8 cellular contexts compared by ENCODE assay signal in genomic region chr11:75667268-75667830, GRCh38. TPM values are rescaled to one million over a fixed set of nuclear protein-coding genes. Genes with fewer than 3 reads are reported as not detected.
DNase-seq lines count a peak whose midpoint lies in the region; ATAC-seq and TF ChIP-seq lines count a peak whose summit lies in the region.

No MANE protein-coding gene starts in this region.

- no peak overlapping the region for H4K8ac ChIP-seq in mesenchymal stem cell (ENCODE audit: low read length)

- no peaks in the 10 kb centered on the region for H3K36me3 ChIP-seq in RWPE2 (ENCODE audit: low read depth)
- H3K36me3 ChIP-seq in effector memory CD4-positive, alpha-beta T cell (ENCODE audit: control insufficient read depth, insufficient read depth, low read length), result no peaks in the 10 kb centered on the region
- H3K36me3 ChIP-seq in mesenchymal stem cell (ENCODE audit: control insufficient read depth in 1 of 2, insufficient read depth in 2 of 2, low read depth in 1 of 2, low read length in 2 of 2), result no peaks in the 10 kb centered on the region
- no peaks in the 10 kb centered on the region for H3K36me3 ChIP-seq in transverse colon

- TF ChIP-seq POLR2A in transverse colon (IDR thresholded peaks at IDR 0.05), result no peak

- intact Hi-C loops in transverse colon (cut with DNase I; ENCODE audit: low total_unique reads), result no loop called here

- H2BK120ac ChIP-seq in mesenchymal stem cell (ENCODE audit: low read depth, low read length), result no peak overlapping the region

- no peak for TF ChIP-seq EP300 in transverse colon (IDR thresholded peaks at IDR 0.05; ENCODE audit: low read depth)

- H3K27ac ChIP-seq in RWPE2 (ENCODE audit: poor library complexity, severe bottlenecking) (no peak overlapping the region), mesenchymal stem cell (ENCODE audit: low read length, poor library complexity, severe bottlenecking) (no peak overlapping the region), transverse colon (peak overlapping the region; percentile 46 to 72 (median 68))
- H3K27ac ChIP-seq in effector memory CD4-positive, alpha-beta T cell (ENCODE audit: insufficient read depth, low read length, poor library complexity, severe bottlenecking), result no peak overlapping the region

- ATAC-seq in RWPE2 (ENCODE audit: low read depth) (peak; percentile 53), HG03039 (IDR thresholded peaks at IDR 0.05; ENCODE audit: unreplicated experiment) (no peak)

- no peak overlapping the region for H3K4ac ChIP-seq in mesenchymal stem cell (ENCODE audit: low read depth in 1 of 2, low read length in 2 of 2)

- H2BK5ac ChIP-seq in mesenchymal stem cell (ENCODE audit: low read depth, low read length, poor library complexity, severe bottlenecking), result no peak overlapping the region

- H2BK15ac ChIP-seq in mesenchymal stem cell (ENCODE audit: low read depth, poor library complexity, severe bottlenecking), result no peak overlapping the region

- H2BK12ac ChIP-seq in mesenchymal stem cell (ENCODE audit: low read length in 2 of 2), result no peak overlapping the region

- TF ChIP-seq CTCF in GM12864 (IDR thresholded peaks at IDR 0.05; ENCODE audit: low read depth, low read length, missing control alignments), result no peak
- peak; percentile 22 for TF ChIP-seq CTCF in RWPE2 (IDR thresholded peaks at IDR 0.05; ENCODE audit: poor library complexity, severe bottlenecking)
- TF ChIP-seq CTCF in transverse colon (IDR thresholded peaks at IDR 0.05), result no peak

- H3K23ac ChIP-seq in mesenchymal stem cell (ENCODE audit: low read length in 2 of 2), result no peak overlapping the region

- H2AK5ac ChIP-seq in mesenchymal stem cell (ENCODE audit: low read length, severe bottlenecking), result no peak overlapping the region

- in situ Hi-C loops in transverse colon (cut with MboI; ENCODE audit: low pct_ligation_motif_present in 1 of 4, low pct_unique_long_range_greater_than_20kb in 1 of 4, low sequenced_read_pairs in 3 of 4), result no loop called here

- H4K91ac ChIP-seq in mesenchymal stem cell (ENCODE audit: low read length), result no peak overlapping the region

- no peaks in the 10 kb centered on the region for H3K79me1 ChIP-seq in mesenchymal stem cell (replicated peaks; ENCODE audit: low read length, poor library complexity, severe bottlenecking)

- DNase-seq in 8988T (peak; percentile 43), GM12864 (ENCODE audit: low read depth) (no peak), RWPE2 (ENCODE audit: low spot score) (no peak), mesenchymal stem cell (no peak), transverse colon (peak; percentile 9), NCI-H226 (no peak)
- no peak for DNase-seq in effector memory CD4-positive, alpha-beta T cell

- 2% methylated on average over 63 of the region's 63 CpGs for WGBS in mesenchymal stem cell
- 6 to 38% methylated on average over 1 to 11 of the region's 63 CpGs for WGBS in transverse colon (ENCODE audit: low coverage in 1 of 2), 2 donors

- H2AFZ ChIP-seq in mesenchymal stem cell (ENCODE audit: low read depth, low read length), result peak overlapping the region; percentile 57

- peak overlapping the region; percentile 37 for H3K4me3 ChIP-seq in GM12864 (ENCODE audit: low read depth, low read length)
- peak overlapping the region; percentile 31 for H3K4me3 ChIP-seq in RWPE2 (ENCODE audit: severe bottlenecking)
- peak overlapping the region; percentile 22 for H3K4me3 ChIP-seq in effector memory CD4-positive, alpha-beta T cell (ENCODE audit: insufficient read depth, low read depth, low read length, poor library complexity, severe bottlenecking)
- H3K4me3 ChIP-seq in mesenchymal stem cell (ENCODE audit: insufficient read depth in 1 of 2, low read depth in 1 of 2, low read length in 2 of 2), result peak overlapping the region; percentile 44 to 72
- peak overlapping the region; percentile 30 to 62 (median 48) for H3K4me3 ChIP-seq in transverse colon

- H3K18ac ChIP-seq in mesenchymal stem cell (ENCODE audit: low read depth in 1 of 2, low read length in 2 of 2), result peak overlapping the region in 1 of 2 experiments; percentile 49

- no peaks in the 10 kb centered on the region for H3K9me3 ChIP-seq in RWPE2 (ENCODE audit: severe bottlenecking)
- no peaks in the 10 kb centered on the region for H3K9me3 ChIP-seq in effector memory CD4-positive, alpha-beta T cell (ENCODE audit: control insufficient read depth, low read length)
- no peaks in the 10 kb centered on the region for H3K9me3 ChIP-seq in mesenchymal stem cell (ENCODE audit: control insufficient read depth, low read length)
- H3K9me3 ChIP-seq in transverse colon, result no peaks in the 10 kb centered on the region

- H3K4me1 ChIP-seq in RWPE2 (ENCODE audit: insufficient read depth, poor library complexity, severe bottlenecking), result no peaks in the 10 kb centered on the region
- peaks cover 14% of the 10 kb centered on the region for H3K4me1 ChIP-seq in effector memory CD4-positive, alpha-beta T cell (ENCODE audit: control insufficient read depth, insufficient read depth, low read length, poor library complexity, severe bottlenecking)
- peaks cover 19% of the 10 kb centered on the region for H3K4me1 ChIP-seq in mesenchymal stem cell (ENCODE audit: control insufficient read depth, insufficient read depth, low read depth, low read length)
- H3K4me1 ChIP-seq in transverse colon, result peaks cover 8 to 20% (median 19%) of the 10 kb centered on the region in 4 donors

- peak overlapping the region; percentile 63 for H3K9ac ChIP-seq in mesenchymal stem cell (ENCODE audit: low read length)

- peak overlapping the region in 1 of 2 experiments; percentile 37 for H3K14ac ChIP-seq in mesenchymal stem cell (ENCODE audit: low read length in 2 of 2)

- peaks cover 30% of the 10 kb centered on the region for H3K27me3 ChIP-seq in RWPE2 (ENCODE audit: insufficient read depth, poor library complexity, severe bottlenecking)
- peaks cover 34% of the 10 kb centered on the region for H3K27me3 ChIP-seq in effector memory CD4-positive, alpha-beta T cell (replicated peaks; ENCODE audit: control insufficient read depth, insufficient read depth, low read length, poor library complexity, severe bottlenecking)
- H3K27me3 ChIP-seq in mesenchymal stem cell (ENCODE audit: control insufficient read depth in 1 of 2, insufficient read depth in 1 of 2, low read length in 2 of 2), result peaks cover 34 to 68% of the 10 kb centered on the region in 2 experiments
- H3K27me3 ChIP-seq in transverse colon, result peaks cover 95% of the 10 kb centered on the region

- peak overlapping the region; percentile 96 for H3K4me2 ChIP-seq in mesenchymal stem cell (ENCODE audit: low read length, poor library complexity, severe bottlenecking)

RNA-seq across cellular contexts. Expression of gene MAP6, which starts 1.5 kb away (rescaled TPM):
- 0.18 TPM for polyA plus RNA-seq in mesenchymal stem cell (2013, experiment 1 of 2)
- polyA plus RNA-seq in mesenchymal stem cell (2013, experiment 2 of 2), result 0.16 TPM
- 1 to 10 TPM; 1.9 to 6.4 (median 3.0) TPM for total RNA-seq in transverse colon

RNA-seq across cellular contexts. Expression of gene MOGAT2, which starts 50.3 kb away (rescaled TPM):
- not detected for polyA plus RNA-seq in mesenchymal stem cell (2013, experiment 1 of 2)
- not detected for polyA plus RNA-seq in mesenchymal stem cell (2013, experiment 2 of 2)
- total RNA-seq in transverse colon, result 100 to 1,000 TPM; 154 to 251 (median 183) TPM

Comparison
In these comparisons a context has a peak if more than half of its experiments do, and no peak if none do; other contexts are left out.
1. DNase-seq: peak in 8988T (single experiment) and transverse colon (single experiment); none in GM12864 (single experiment), RWPE2 (single experiment), effector memory CD4-positive, alpha-beta T cell (0 of 3), mesenchymal stem cell (single experiment) and NCI-H226 (single experiment).
2. H3K27ac ChIP-seq: peak in transverse colon (4 of 4); none in RWPE2 (single experiment), effector memory CD4-positive, alpha-beta T cell (single experiment) and mesenchymal stem cell (single experiment).
3. Peak in every context shown above with its lines, with median percentiles within 50 percentile points of each other: H3K4me3 ChIP-seq.